In the genomic region with DNA sequence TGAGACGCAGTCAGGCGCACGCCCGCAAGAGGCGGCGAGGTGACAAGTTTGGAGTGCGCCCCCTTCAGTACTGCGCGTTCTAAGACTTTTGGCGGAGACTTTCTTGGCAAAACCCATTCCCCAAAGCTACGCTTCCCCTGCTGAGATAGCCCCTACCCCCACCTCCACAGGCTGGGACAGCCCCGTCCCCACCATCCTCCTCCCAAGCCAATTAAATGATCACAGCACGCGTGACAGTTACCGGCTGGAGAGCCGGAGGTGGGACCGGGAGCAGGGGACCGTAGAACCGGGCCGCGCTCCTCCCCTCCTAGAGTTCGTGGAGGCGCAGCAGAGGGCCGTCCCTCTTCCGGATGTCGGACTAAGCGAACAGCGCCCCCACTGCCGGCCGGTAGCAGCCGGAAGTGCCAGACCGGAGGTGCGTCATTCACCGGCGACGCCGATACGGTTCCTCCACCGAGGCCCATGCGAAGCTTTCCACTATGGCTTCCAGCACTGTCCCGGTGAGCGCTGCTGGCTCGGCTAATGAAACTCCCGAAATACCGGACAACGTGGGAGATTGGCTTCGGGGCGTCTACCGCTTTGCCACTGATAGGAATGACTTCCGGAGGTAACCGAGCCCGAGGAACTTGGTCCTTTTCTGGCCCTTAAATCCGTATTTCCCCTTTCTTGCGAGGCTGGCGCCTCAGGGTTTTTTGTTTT, we compare ENCODE assay signal across 1 cellular context.
TF ChIP-seq lines count a peak whose summit lies in the region.

A gene (plus strand): TSS at position 476 of the 699 bp plus-strand sequence. CDS start 4 bp downstream, at position 480.

TF ChIP-seq in H1, 55 proteins besides CTCF, POLR2A, EP300 and RAD21 (continued from another document):
- TF ChIP-seq, protein P1, sequence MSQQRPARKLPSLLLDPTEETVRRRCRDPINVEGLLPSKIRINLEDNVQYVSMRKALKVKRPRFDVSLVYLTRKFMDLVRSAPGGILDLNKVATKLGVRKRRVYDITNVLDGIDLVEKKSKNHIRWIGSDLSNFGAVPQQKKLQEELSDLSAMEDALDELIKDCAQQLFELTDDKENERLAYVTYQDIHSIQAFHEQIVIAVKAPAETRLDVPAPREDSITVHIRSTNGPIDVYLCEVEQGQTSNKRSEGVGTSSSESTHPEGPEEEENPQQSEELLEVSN (IDR thresholded peaks at IDR 0.05): no peak
- peak; percentile 94 for TF ChIP-seq PHF8 (conservative IDR thresholded peaks at IDR 0.05; ENCODE audit: low read depth, low read length)
- TF ChIP-seq CHD1 (IDR thresholded peaks at IDR 0.05; ENCODE audit: low read depth, low read length): no peak
- no peak for TF ChIP-seq CHD2 (IDR thresholded peaks at IDR 0.05; ENCODE audit: low read length)
- TF ChIP-seq GABPA (IDR thresholded peaks at IDR 0.05; ENCODE audit: borderline replicate concordance, insufficient read depth, low read length): peak; percentile 96
- TF ChIP-seq EGR1 (IDR thresholded peaks at IDR 0.05; ENCODE audit: borderline replicate concordance, low read depth, low read length): no peak
- no peak for TF ChIP-seq BCL11A (IDR thresholded peaks at IDR 0.05; ENCODE audit: low read depth in 2 of 2, low read length in 2 of 2)
- no peak for TF ChIP-seq SP2 (IDR thresholded peaks at IDR 0.05; ENCODE audit: low read length)
- no peak for TF ChIP-seq BRCA1 (IDR thresholded peaks at IDR 0.05; ENCODE audit: low read depth, low read length)
- peak; percentile 95 for TF ChIP-seq YY1 (IDR thresholded peaks at IDR 0.05; ENCODE audit: low read depth, low read length)
- TF ChIP-seq CREB1 (IDR thresholded peaks at IDR 0.05): peak; percentile 98
- TF ChIP-seq ASH2L (IDR thresholded peaks at IDR 0.05; ENCODE audit: low read length): peak; percentile 49
- TF ChIP-seq NRF1 (IDR thresholded peaks at IDR 0.05; ENCODE audit: low read depth, low read length): no peak
- TF ChIP-seq, protein P2, sequence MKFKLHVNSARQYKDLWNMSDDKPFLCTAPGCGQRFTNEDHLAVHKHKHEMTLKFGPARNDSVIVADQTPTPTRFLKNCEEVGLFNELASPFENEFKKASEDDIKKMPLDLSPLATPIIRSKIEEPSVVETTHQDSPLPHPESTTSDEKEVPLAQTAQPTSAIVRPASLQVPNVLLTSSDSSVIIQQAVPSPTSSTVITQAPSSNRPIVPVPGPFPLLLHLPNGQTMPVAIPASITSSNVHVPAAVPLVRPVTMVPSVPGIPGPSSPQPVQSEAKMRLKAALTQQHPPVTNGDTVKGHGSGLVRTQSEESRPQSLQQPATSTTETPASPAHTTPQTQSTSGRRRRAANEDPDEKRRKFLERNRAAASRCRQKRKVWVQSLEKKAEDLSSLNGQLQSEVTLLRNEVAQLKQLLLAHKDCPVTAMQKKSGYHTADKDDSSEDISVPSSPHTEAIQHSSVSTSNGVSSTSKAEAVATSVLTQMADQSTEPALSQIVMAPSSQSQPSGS (IDR thresholded peaks at IDR 0.05; ENCODE audit: low read length): no peak
- no peak for TF ChIP-seq SIX5 (IDR thresholded peaks at IDR 0.05; ENCODE audit: low read depth, low read length)
- TF ChIP-seq CEBPB (IDR thresholded peaks at IDR 0.05; ENCODE audit: low read depth, low read length): no peak
- TF ChIP-seq KDM5A (IDR thresholded peaks at IDR 0.05; ENCODE audit: low read length): peak; percentile 97
- no peak for TF ChIP-seq TCF12 (IDR thresholded peaks at IDR 0.05; ENCODE audit: low read depth, low read length)
- no peak for TF ChIP-seq RFX5 (IDR thresholded peaks at IDR 0.05; ENCODE audit: borderline replicate concordance, low read depth, low read length)
- no peak for TF ChIP-seq KDM1A (IDR thresholded peaks at IDR 0.05; ENCODE audit: borderline replicate concordance, low read length)
- TF ChIP-seq KDM4A (IDR thresholded peaks at IDR 0.05; ENCODE audit: low read depth, low read length, severe bottlenecking): peak; percentile 97
- peak; percentile 79 to 91 for TF ChIP-seq SIN3A (conservative IDR thresholded peaks at IDR 0.05 in 1 of 2, IDR thresholded peaks at IDR 0.05 in 1 of 2; ENCODE audit: low read depth in 1 of 2, low read length in 2 of 2)
- no peak for TF ChIP-seq GTF2F1 (IDR thresholded peaks at IDR 0.05; ENCODE audit: borderline replicate concordance, low read depth, low read length)
- TF ChIP-seq, protein P3, sequence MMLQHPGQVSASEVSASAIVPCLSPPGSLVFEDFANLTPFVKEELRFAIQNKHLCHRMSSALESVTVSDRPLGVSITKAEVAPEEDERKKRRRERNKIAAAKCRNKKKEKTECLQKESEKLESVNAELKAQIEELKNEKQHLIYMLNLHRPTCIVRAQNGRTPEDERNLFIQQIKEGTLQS (IDR thresholded peaks at IDR 0.05; ENCODE audit: insufficient read depth, low read depth, low read length): peak; percentile 88
- no peak for TF ChIP-seq CBX5 (IDR thresholded peaks at IDR 0.05; ENCODE audit: low read depth, low read length)
- TF ChIP-seq HDAC2 (IDR thresholded peaks at IDR 0.05; ENCODE audit: borderline replicate concordance in 1 of 2, low read depth in 2 of 2, low read length in 2 of 2): no peak
- TF ChIP-seq, protein P4, sequence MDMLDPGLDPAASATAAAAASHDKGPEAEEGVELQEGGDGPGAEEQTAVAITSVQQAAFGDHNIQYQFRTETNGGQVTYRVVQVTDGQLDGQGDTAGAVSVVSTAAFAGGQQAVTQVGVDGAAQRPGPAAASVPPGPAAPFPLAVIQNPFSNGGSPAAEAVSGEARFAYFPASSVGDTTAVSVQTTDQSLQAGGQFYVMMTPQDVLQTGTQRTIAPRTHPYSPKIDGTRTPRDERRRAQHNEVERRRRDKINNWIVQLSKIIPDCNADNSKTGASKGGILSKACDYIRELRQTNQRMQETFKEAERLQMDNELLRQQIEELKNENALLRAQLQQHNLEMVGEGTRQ (IDR thresholded peaks at IDR 0.05; ENCODE audit: low read length): 0 out of 2 replicates have a peak, but pooled peaks have one; percentile 2
- peak; percentile 58; the same call in 1 of the 2 replicates for TF ChIP-seq SP1 (IDR thresholded peaks at IDR 0.05; ENCODE audit: low read depth, low read length)
- no peak for TF ChIP-seq FOSL1 (IDR thresholded peaks at IDR 0.05; ENCODE audit: insufficient read depth, low read depth, low read length)
- TF ChIP-seq SRF (IDR thresholded peaks at IDR 0.05; ENCODE audit: low read depth, low read length): peak; percentile 76; the same call in 1 of the 2 replicates
- no peak for TF ChIP-seq ZNF274 (IDR thresholded peaks at IDR 0.05; ENCODE audit: borderline replicate concordance, extremely low read depth, low read length)
- no peak for TF ChIP-seq CBX8 (IDR thresholded peaks at IDR 0.05; ENCODE audit: borderline replicate concordance, low read depth, low read length)
- TF ChIP-seq NANOG (IDR thresholded peaks at IDR 0.05; ENCODE audit: insufficient read depth, low read depth, low read length, poor library complexity, severe bottlenecking): no peak
- TF ChIP-seq, protein P5, sequence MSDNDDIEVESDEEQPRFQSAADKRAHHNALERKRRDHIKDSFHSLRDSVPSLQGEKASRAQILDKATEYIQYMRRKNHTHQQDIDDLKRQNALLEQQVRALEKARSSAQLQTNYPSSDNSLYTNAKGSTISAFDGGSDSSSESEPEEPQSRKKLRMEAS (IDR thresholded peaks at IDR 0.05): peak; percentile 50; the same call in 1 of the 2 replicates
- TF ChIP-seq JUN (IDR thresholded peaks at IDR 0.05; ENCODE audit: low read depth, low read length): no peak
- peak; percentile 98 for TF ChIP-seq TAF1 (IDR thresholded peaks at IDR 0.05; ENCODE audit: low read depth, low read length)
- TF ChIP-seq POLR2AphosphoS5 (IDR thresholded peaks at IDR 0.05; ENCODE audit: low read depth, low read length): peak; percentile 93
- TF ChIP-seq RNF2 (IDR thresholded peaks at IDR 0.05; ENCODE audit: borderline replicate concordance, low read depth, low read length, missing control alignments, poor library complexity, severe bottlenecking): no peak
- peak; percentile 98 for TF ChIP-seq TAF7 (optimal IDR thresholded peaks at IDR 0.05; ENCODE audit: borderline replicate concordance, low read depth, low read length)
- TF ChIP-seq POU5F1 (IDR thresholded peaks at IDR 0.05; ENCODE audit: low read depth, low read length): no peak
- no peak for TF ChIP-seq SUZ12 (IDR thresholded peaks at IDR 0.05; ENCODE audit: low read length)
- no peak for TF ChIP-seq JUND (IDR thresholded peaks at IDR 0.05; ENCODE audit: low read length)
- TF ChIP-seq TBP (IDR thresholded peaks at IDR 0.05; ENCODE audit: low read depth, low read length): peak; percentile 92
- TF ChIP-seq EZH2 (IDR thresholded peaks at IDR 0.05; ENCODE audit: low read depth, low read length, severe bottlenecking): no peak
- TF ChIP-seq CTBP2 (IDR thresholded peaks at IDR 0.05; ENCODE audit: borderline replicate concordance, insufficient read depth, insufficient read length, low read length): no peak
- TF ChIP-seq, protein P6, sequence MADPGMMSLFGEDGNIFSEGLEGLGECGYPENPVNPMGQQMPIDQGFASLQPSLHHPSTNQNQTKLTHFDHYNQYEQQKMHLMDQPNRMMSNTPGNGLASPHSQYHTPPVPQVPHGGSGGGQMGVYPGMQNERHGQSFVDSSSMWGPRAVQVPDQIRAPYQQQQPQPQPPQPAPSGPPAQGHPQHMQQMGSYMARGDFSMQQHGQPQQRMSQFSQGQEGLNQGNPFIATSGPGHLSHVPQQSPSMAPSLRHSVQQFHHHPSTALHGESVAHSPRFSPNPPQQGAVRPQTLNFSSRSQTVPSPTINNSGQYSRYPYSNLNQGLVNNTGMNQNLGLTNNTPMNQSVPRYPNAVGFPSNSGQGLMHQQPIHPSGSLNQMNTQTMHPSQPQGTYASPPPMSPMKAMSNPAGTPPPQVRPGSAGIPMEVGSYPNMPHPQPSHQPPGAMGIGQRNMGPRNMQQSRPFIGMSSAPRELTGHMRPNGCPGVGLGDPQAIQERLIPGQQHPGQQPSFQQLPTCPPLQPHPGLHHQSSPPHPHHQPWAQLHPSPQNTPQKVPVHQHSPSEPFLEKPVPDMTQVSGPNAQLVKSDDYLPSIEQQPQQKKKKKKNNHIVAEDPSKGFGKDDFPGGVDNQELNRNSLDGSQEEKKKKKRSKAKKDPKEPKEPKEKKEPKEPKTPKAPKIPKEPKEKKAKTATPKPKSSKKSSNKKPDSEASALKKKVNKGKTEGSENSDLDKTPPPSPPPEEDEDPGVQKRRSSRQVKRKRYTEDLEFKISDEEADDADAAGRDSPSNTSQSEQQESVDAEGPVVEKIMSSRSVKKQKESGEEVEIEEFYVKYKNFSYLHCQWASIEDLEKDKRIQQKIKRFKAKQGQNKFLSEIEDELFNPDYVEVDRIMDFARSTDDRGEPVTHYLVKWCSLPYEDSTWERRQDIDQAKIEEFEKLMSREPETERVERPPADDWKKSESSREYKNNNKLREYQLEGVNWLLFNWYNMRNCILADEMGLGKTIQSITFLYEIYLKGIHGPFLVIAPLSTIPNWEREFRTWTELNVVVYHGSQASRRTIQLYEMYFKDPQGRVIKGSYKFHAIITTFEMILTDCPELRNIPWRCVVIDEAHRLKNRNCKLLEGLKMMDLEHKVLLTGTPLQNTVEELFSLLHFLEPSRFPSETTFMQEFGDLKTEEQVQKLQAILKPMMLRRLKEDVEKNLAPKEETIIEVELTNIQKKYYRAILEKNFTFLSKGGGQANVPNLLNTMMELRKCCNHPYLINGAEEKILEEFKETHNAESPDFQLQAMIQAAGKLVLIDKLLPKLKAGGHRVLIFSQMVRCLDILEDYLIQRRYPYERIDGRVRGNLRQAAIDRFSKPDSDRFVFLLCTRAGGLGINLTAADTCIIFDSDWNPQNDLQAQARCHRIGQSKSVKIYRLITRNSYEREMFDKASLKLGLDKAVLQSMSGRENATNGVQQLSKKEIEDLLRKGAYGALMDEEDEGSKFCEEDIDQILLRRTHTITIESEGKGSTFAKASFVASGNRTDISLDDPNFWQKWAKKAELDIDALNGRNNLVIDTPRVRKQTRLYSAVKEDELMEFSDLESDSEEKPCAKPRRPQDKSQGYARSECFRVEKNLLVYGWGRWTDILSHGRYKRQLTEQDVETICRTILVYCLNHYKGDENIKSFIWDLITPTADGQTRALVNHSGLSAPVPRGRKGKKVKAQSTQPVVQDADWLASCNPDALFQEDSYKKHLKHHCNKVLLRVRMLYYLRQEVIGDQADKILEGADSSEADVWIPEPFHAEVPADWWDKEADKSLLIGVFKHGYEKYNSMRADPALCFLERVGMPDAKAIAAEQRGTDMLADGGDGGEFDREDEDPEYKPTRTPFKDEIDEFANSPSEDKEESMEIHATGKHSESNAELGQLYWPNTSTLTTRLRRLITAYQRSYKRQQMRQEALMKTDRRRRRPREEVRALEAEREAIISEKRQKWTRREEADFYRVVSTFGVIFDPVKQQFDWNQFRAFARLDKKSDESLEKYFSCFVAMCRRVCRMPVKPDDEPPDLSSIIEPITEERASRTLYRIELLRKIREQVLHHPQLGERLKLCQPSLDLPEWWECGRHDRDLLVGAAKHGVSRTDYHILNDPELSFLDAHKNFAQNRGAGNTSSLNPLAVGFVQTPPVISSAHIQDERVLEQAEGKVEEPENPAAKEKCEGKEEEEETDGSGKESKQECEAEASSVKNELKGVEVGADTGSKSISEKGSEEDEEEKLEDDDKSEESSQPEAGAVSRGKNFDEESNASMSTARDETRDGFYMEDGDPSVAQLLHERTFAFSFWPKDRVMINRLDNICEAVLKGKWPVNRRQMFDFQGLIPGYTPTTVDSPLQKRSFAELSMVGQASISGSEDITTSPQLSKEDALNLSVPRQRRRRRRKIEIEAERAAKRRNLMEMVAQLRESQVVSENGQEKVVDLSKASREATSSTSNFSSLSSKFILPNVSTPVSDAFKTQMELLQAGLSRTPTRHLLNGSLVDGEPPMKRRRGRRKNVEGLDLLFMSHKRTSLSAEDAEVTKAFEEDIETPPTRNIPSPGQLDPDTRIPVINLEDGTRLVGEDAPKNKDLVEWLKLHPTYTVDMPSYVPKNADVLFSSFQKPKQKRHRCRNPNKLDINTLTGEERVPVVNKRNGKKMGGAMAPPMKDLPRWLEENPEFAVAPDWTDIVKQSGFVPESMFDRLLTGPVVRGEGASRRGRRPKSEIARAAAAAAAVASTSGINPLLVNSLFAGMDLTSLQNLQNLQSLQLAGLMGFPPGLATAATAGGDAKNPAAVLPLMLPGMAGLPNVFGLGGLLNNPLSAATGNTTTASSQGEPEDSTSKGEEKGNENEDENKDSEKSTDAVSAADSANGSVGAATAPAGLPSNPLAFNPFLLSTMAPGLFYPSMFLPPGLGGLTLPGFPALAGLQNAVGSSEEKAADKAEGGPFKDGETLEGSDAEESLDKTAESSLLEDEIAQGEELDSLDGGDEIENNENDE (IDR thresholded peaks at IDR 0.05; ENCODE audit: insufficient replicate concordance, low read length): no peak
- TF ChIP-seq MAFK (IDR thresholded peaks at IDR 0.05; ENCODE audit: low read depth, low read length): no peak
- no peak for TF ChIP-seq BACH1 (IDR thresholded peaks at IDR 0.05; ENCODE audit: low read length)
